26 cellular contexts compared by ENCODE assay signal in the genomic region with DNA sequence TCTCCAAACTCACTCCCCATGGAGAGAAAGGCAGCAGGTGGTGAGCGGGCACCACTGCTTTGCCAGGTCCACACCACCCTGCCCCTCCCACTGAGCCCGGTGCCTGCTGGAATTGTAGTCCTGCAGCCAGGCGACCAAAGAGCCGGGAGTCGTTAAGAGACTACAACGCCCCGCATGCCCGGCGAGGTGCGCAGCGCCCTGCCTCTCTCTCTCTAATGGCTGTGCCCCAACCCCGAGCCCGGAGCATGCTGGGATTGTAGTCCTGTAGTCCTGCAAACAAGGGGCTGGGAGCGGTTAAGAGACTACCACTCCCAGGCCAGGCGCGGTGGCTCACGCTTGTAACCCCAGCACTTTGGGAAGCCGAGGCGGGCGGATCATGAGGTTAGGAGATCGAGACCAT. TPM values are rescaled to one million over a fixed set of nuclear protein-coding genes. Genes with fewer than 3 reads are reported as not detected.
"Had no signal": no experiment of that assay in that cellular context is flagged by ENCODE, and none has a peak within 500 bp of the region (broad histone marks: within the 10 kb centered on the region; RNA-seq: fewer than 3 reads in every experiment).

No MANE protein-coding gene starts in this region.

- H3K27ac ChIP-seq: adrenal gland, coronary artery, esophagus muscularis mucosa, tibial nerve, uterus had no signal

- H3K4me1 ChIP-seq: adrenal gland, esophagus muscularis mucosa, tibial nerve, uterus had no signal

- H3K36me3 ChIP-seq: adrenal gland, esophagus muscularis mucosa, tibial nerve, uterus had no signal

- H3K9me3 ChIP-seq: uterus had no signal

- H3K27me3 ChIP-seq: adrenal gland, tibial nerve, uterus had no signal

- H3K4me3 ChIP-seq: adrenal gland, coronary artery, tibial nerve, uterus had no signal

- DNase-seq: activated B cell treated with CpG ODN at 0.5 μM for 24 hours; activated CD4-positive, alpha-beta T cell treated with anti-CD3 and anti-CD28 coated beads for 4 hours; activated CD4-positive, alpha-beta T cell treated with anti-CD3 and anti-CD28 coated beads, Interleukin-2, amount 50 U/mL, for 48 hours; activated CD8-positive, alpha-beta memory T cell treated with anti-CD3 and anti-CD28 coated beads, Interleukin-2, amount 50 U/mL, for 48 hours; activated naive CD4-positive, alpha-beta T cell; activated T-cell treated with anti-CD3 and anti-CD28 coated beads, Interleukin-2, amount 50 U/mL, for 4 hours; adrenal gland; glutamatergic neuron; naive thymus-derived CD4-positive, alpha-beta T cell; occipital lobe; stimulated activated CD4-positive, alpha-beta T cell treated with anti-CD3 and anti-CD28 coated beads, Interleukin-12 subunit alpha, Interleukin-12 subunit beta, amount 100 ng/mL, for 4 hours; stimulated activated CD4-positive, alpha-beta T cell treated with anti-CD3 and anti-CD28 coated beads, Interleukin-4, amount 100 ng/mL, for 4 hours; stimulated activated naive CD8-positive, alpha-beta T cell treated with anti-CD3 and anti-CD28 coated beads, Interleukin-15, Interleukin-2, amounts not matched to agents 100 U/mL and 50 U/mL, for 24 hours; T1000; uterus had no signal

- ATAC-seq: activated T-cell treated with anti-CD3 and anti-CD28 coated beads, Interleukin-2, amount 50 U/mL, for 4 hours; naive thymus-derived CD4-positive, alpha-beta T cell; stimulated activated naive CD8-positive, alpha-beta T cell treated with anti-CD3 and anti-CD28 coated beads, Interleukin-15, Interleukin-2, amounts not matched to agents 100 U/mL and 50 U/mL, for 24 hours had no signal

RNA-seq across cellular contexts. Expression of gene ZNF727, which starts 8.1 kb away (rescaled TPM):
- total RNA-seq: astrocyte, neural crest cell had no signal

RNA-seq across cellular contexts. Expression of gene ZNF722, which starts 38.4 kb away (rescaled TPM):
- total RNA-seq: activated B cell treated with CpG ODN at 0.5 μM for 24 hours; activated CD8-positive, alpha-beta memory T cell treated with anti-CD3 and anti-CD28 coated beads for 36 hours; activated T-cell treated with anti-CD3 and anti-CD28 coated beads, Interleukin-2, amount 50 U/mL, for 4 hours; activated T-helper 2 cell treated with anti-CD3 and anti-CD28 coated beads, Interferon-gamma antibody, Interleukin-2, Interleukin-4, amounts not matched to agents 10 μg/mL and 5 μg/mL and 100 μg/mL, durations not matched to agents 14 hours and 24 hours and 36 hours; adrenal gland; astrocyte; esophagus muscularis mucosa; frontal cortex; lung microvascular endothelial cell; naive thymus-derived CD4-positive, alpha-beta T cell; neural crest cell; occipital lobe; skeletal muscle tissue; tibial nerve had no signal
- polyA plus RNA-seq: adrenal gland; keratinocyte; naive thymus-derived CD4-positive, alpha-beta T cell had no signal
